14 cellular contexts compared by ENCODE assay signal in the genomic region with DNA sequence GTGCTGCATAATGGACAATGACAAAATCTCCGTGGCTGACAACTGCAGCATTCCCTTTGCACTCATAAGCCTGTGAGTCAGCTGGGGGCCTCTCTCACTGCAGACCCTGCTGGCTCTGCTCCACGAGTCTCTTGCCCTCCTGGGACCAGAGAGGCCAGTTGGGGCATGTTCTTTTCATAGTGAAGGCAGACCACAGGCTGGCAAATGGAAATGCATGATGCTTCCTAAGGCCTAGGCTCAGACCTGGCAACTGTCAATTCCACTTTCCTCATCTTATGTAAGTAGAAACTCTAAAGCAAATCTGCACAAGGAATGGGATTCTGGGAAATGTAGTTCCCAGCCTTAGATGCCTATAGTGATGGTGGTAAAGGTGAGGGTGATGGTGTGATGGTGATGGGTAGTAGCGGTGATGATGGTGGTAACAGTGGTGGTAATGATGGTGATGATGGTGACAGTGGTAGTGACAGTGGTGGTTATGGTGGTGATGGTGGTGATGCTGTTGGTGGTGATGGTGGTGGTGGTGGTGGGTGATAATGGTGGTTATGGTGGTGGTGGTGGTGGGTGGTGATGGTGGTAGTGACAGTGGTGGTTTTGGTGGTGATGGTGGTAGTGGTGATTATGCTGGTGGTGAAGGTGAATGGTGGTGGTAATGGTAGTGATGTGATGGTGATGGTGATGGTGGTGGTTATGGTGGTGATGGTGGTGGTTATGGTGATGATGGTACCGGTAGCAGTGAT.
DNase-seq lines count a peak whose midpoint lies in the region; ATAC-seq and TF ChIP-seq lines count a peak whose summit lies in the region.
"Had no signal": no experiment of that assay in that cellular context is flagged by ENCODE, and none has a peak within 500 bp of the region (broad histone marks: within the 10 kb centered on the region; RNA-seq: fewer than 3 reads in every experiment).

No MANE protein-coding gene starts in this region.

- H3K27ac ChIP-seq in IMR-90 (ENCODE audit: insufficient read depth, low read length), result no peak overlapping the region; the same call in 1 of the 2 replicates
- no peak overlapping the region for H3K27ac ChIP-seq in psoas muscle
- H3K27ac ChIP-seq in testis, result no peak overlapping the region
- H3K27ac ChIP-seq: C4-2B, uterus had no signal

- H3K4me2 ChIP-seq in IMR-90 (ENCODE audit: low read depth, low read length), result no peak overlapping the region

- CTCF ChIA-PET in IMR-90 (lab: Yijun Ruan, JAX), result no interaction called here

- H2AK5ac ChIP-seq in IMR-90 (ENCODE audit: low read depth, low read length), result peak overlapping the region; percentile 100

- peak overlapping the region; percentile 59 for H2AK9ac ChIP-seq in IMR-90 (replicated peaks; ENCODE audit: low read depth, low read length, poor library complexity)

- H2BK5ac ChIP-seq in IMR-90 (ENCODE audit: low read depth, low read length, poor library complexity, severe bottlenecking), result peak overlapping the region; percentile 68

- 0 out of 2 replicates have a peak overlapping the region, but pooled peaks have one; percentile 1 for H3K23ac ChIP-seq in IMR-90 (ENCODE audit: low read depth, low read length)

- peak overlapping the region; percentile 95 for H4K91ac ChIP-seq in IMR-90 (ENCODE audit: insufficient read depth, low read depth, low read length)

- H4K20me1 ChIP-seq in IMR-90 (ENCODE audit: insufficient read depth, low read length), result no peaks in the 10 kb centered on the region

- peak overlapping the region; percentile 95 for H2BK120ac ChIP-seq in IMR-90 (ENCODE audit: low read depth, low read length)

- H4K8ac ChIP-seq in IMR-90 (ENCODE audit: low read depth in 2 of 2, low read length in 2 of 2), result peak overlapping the region; percentile 7 to 80; a peak in 3 of 4 replicates

- peak overlapping the region; percentile 95 for H2BK15ac ChIP-seq in IMR-90 (ENCODE audit: low read depth, low read length)

- in situ Hi-C loops in ACHN (cut with HindIII; ENCODE audit: low pct_ligation_motif_present, low pct_unique_long_range_greater_than_20kb, low sequenced_read_pairs) (no loop called here), IMR-90 (cut with MboI; ENCODE audit: low sequenced_read_pairs) (no loop called here)

- TF ChIP-seq CTCF in IMR-90 (conservative IDR thresholded peaks at IDR 0.05; ENCODE audit: low read depth, low read length) (no peak), psoas muscle (IDR thresholded peaks at IDR 0.05) (no peak), testis (IDR thresholded peaks at IDR 0.05) (no peak)

- H3K4ac ChIP-seq in IMR-90 (ENCODE audit: low read depth, low read length), result peak overlapping the region; percentile 98

- H3K18ac ChIP-seq in IMR-90 (ENCODE audit: low read depth, low read length), result peak overlapping the region; percentile 68

- TF ChIP-seq RAD21 in IMR-90 (IDR thresholded peaks at IDR 0.05; ENCODE audit: low read length), result no peak

- peak overlapping the region; percentile 96 for H3K14ac ChIP-seq in IMR-90 (replicated peaks; ENCODE audit: low read depth, low read length)

- 55% methylated on average over 4 of the region's 4 CpGs; no CpG with 5 or more reads in 1 of the 2 experiments for WGBS in IMR-90 (ENCODE audit: extremely low coverage in 2 of 2, insufficient read length in 1 of 2), 2 experiments
- WGBS in psoas muscle, 3 donors, result 57 to 62% (median 58%) methylated on average over 4 of the region's 4 CpGs
- WGBS in testis, 2 donors, result 74 to 83% methylated on average over 4 of the region's 4 CpGs

- intact Hi-C loops in IMR-90 (cut with micrococcal nuclease), result no loop called here
- intact Hi-C loops in psoas muscle (cut with DNase I), result no loop called here
- intact Hi-C loops in testis (cut with DNase I; ENCODE audit: low total_unique reads), result no loop called here

- DNase-seq in ACHN (peak; percentile 28), IMR-90 (peak; percentile 49), islet precursor cell (peak; percentile 81), psoas muscle (no peak), testis (no peak)
- DNase-seq: activated CD4-positive, alpha-beta T cell treated with anti-CD3 and anti-CD28 coated beads for 1 hour; activated T-cell treated with anti-CD3 and anti-CD28 coated beads, Interleukin-2, amount 50 U/mL, for 72 hours; Kasumi-1; NCI-H524 treated with DMSO at 0.1 percent for 48 hours; uterus had no signal

- H3K36me3 ChIP-seq in IMR-90 (ENCODE audit: control insufficient read depth, insufficient read depth, low read length), result no peaks in the 10 kb centered on the region
- no peaks in the 10 kb centered on the region for H3K36me3 ChIP-seq in psoas muscle (ENCODE audit: insufficient read depth in 1 of 2, low read depth in 1 of 2)
- H3K36me3 ChIP-seq in testis (ENCODE audit: low read depth, missing control alignments), result no peaks in the 10 kb centered on the region
- H3K36me3 ChIP-seq: uterus had no signal

- H3K9ac ChIP-seq in IMR-90 (ENCODE audit: low read depth, low read length), result no peak overlapping the region

- peak overlapping the region; percentile 69 for H2AFZ ChIP-seq in IMR-90 (replicated peaks; ENCODE audit: low read length, poor library complexity)

- POLR2A ChIA-PET in IMR-90 (lab: Charles Lee; ENCODE audit: unreplicated experiment), result no interaction called here

- peaks cover 27% of the 10 kb centered on the region for H3K9me1 ChIP-seq in IMR-90 (ENCODE audit: insufficient read depth, low read length)

- no peak overlapping the region for H3K56ac ChIP-seq in IMR-90 (ENCODE audit: extremely low read depth, insufficient read depth, low read length)

- H3K79me1 ChIP-seq in IMR-90 (ENCODE audit: low read depth in 1 of 2, low read length in 2 of 2), result peaks cover 0 to 17% of the 10 kb centered on the region in 2 experiments; a peak in 2 of 4 replicates

- BruUV-seq in IMR-90 (replicated peaks; lab: Mats Ljungman, UMichigan), result no TSS peak

- H3K27me3 ChIP-seq in IMR-90 (ENCODE audit: control insufficient read depth, insufficient read depth, low read length), result no peaks in the 10 kb centered on the region
- H3K27me3 ChIP-seq in psoas muscle (ENCODE audit: insufficient read depth in 3 of 3, low read length in 2 of 3), result peaks cover 0 to 3% (median 0%) of the 10 kb centered on the region in 3 donors
- H3K27me3 ChIP-seq in testis, result no peaks in the 10 kb centered on the region
- H3K27me3 ChIP-seq: uterus had no signal

- H3K9me3 ChIP-seq in IMR-90 (ENCODE audit: control insufficient read depth, insufficient read depth, low read length) (no peaks in the 10 kb centered on the region), psoas muscle (no peaks in the 10 kb centered on the region), testis (no peaks in the 10 kb centered on the region)
- H3K9me3 ChIP-seq: uterus had no signal

- TF ChIP-seq POLR2A in IMR-90 (IDR thresholded peaks at IDR 0.05; ENCODE audit: low read depth, low read length) (no peak), testis (IDR thresholded peaks at IDR 0.05) (no peak)

- no peak for ATAC-seq in IMR-90 (ENCODE audit: low read depth)
- peak; percentile 24; the same call in 2 of the 3 replicates for ATAC-seq in SK-N-SH treated with all-trans-retinoic acid at 6 μM for 48 hours
- ATAC-seq in psoas muscle, result no peak
- ATAC-seq in GM19395 (IDR thresholded peaks at IDR 0.05; ENCODE audit: unreplicated experiment), result no peak
- ATAC-seq in HG03025 (IDR thresholded peaks at IDR 0.05; ENCODE audit: low FRiP score, unreplicated experiment), result no peak
- ATAC-seq: activated T-cell treated with anti-CD3 and anti-CD28 coated beads, Interleukin-2, amount 50 U/mL, for 72 hours had no signal

- H3K4me3 ChIP-seq in IMR-90 (ENCODE audit: insufficient read depth, low read depth, low read length) (no peak overlapping the region), psoas muscle (no peak overlapping the region), testis (no peak overlapping the region)
- H3K4me3 ChIP-seq: uterus had no signal

- H3K4me1 ChIP-seq in IMR-90 (ENCODE audit: control insufficient read depth, insufficient read depth, low read length), result peaks cover 30% of the 10 kb centered on the region
- H3K4me1 ChIP-seq in psoas muscle, result no peaks in the 10 kb centered on the region
- no peaks in the 10 kb centered on the region for H3K4me1 ChIP-seq in testis
- H3K4me1 ChIP-seq: uterus had no signal

- dilution Hi-C loops in IMR-90 (cut with HindIII; ENCODE audit: low sequenced_read_pairs, unreplicated experiment), result no loop called here

- peak overlapping the region; percentile 55; the same call in 1 of the 2 replicates for H4K5ac ChIP-seq in IMR-90 (ENCODE audit: low read depth, low read length)

- peak overlapping the region; percentile 100 for H2BK20ac ChIP-seq in IMR-90 (ENCODE audit: low read depth, low read length)

TF ChIP-seq in IMR-90, 13 proteins besides CTCF, POLR2A, EP300 and RAD21 (continues in another document):
- TF ChIP-seq, protein P1, sequence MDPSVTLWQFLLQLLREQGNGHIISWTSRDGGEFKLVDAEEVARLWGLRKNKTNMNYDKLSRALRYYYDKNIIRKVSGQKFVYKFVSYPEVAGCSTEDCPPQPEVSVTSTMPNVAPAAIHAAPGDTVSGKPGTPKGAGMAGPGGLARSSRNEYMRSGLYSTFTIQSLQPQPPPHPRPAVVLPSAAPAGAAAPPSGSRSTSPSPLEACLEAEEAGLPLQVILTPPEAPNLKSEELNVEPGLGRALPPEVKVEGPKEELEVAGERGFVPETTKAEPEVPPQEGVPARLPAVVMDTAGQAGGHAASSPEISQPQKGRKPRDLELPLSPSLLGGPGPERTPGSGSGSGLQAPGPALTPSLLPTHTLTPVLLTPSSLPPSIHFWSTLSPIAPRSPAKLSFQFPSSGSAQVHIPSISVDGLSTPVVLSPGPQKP (IDR thresholded peaks at IDR 0.05; ENCODE audit: borderline replicate concordance, low read depth, low read length), result no peak
- no peak for TF ChIP-seq CHD1 (IDR thresholded peaks at IDR 0.05; ENCODE audit: low read depth, low read length)
- TF ChIP-seq SMC3 (IDR thresholded peaks at IDR 0.05; ENCODE audit: low read depth, low read length), result no peak
- TF ChIP-seq FOS (IDR thresholded peaks at IDR 0.05; ENCODE audit: low read depth, low read length), result no peak
- no peak for TF ChIP-seq MAZ (IDR thresholded peaks at IDR 0.05; ENCODE audit: borderline replicate concordance, low read depth, low read length)

TF ChIP-seq in SK-N-SH treated with all-trans-retinoic acid at 6 μM for 48 hours, 23 proteins besides CTCF, POLR2A, EP300 and RAD21 (continues in another document):
- TF ChIP-seq ZNF8 (CRISPR knock-in tag; IDR thresholded peaks at IDR 0.05), result no peak
- no peak for TF ChIP-seq ZNF565 (CRISPR knock-in tag; conservative IDR thresholded peaks at IDR 0.05; ENCODE audit: low read depth)

Comparison
In these comparisons a context has a peak if more than half of its experiments do, and no peak if none do; other contexts are left out.
1. DNase-seq: peak in ACHN (single experiment), IMR-90 (single experiment) and islet precursor cell (single experiment); none in psoas muscle (0 of 2) and testis (single experiment).